ENCODE assay signal across 8 cellular contexts in the genomic region with DNA sequence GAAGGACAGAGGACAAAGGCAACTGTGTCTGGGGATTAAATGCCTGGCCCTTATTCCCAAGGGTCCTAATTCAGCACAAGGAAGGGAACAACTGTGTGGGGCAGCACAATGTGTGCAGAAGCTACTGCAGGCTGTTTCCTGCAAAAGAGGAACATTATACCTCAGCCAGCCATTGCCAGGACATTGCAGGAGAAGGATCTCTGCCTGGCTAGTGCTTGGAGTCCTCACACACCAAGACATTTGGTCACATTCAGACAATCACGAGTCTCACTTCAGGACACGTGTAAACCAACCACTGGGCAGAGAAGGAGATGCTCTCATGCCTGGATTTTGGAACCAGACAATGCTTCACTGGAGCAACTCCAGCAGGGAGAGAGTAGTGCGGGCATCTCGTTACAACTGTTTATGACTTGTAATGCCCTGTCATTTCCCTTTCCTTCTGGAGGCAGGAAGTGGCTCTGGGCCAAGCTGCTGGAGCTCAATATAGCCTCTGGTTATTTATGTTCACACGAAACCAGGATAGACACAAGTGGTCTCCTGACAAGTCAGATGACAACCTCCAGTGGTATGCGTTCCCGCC. TPM values are rescaled to one million over a fixed set of nuclear protein-coding genes. Genes with fewer than 3 reads are reported as not detected.
DNase-seq lines count a peak whose midpoint lies in the region; ATAC-seq, FAIRE-seq and TF ChIP-seq lines count a peak whose summit lies in the region.

No MANE protein-coding gene starts in this region.

- intact Hi-C loops in CD8-positive, alpha-beta T cell (cut with DNase I, micrococcal nuclease): no loop called here

- TF ChIP-seq CTCF in keratinocyte (optimal IDR thresholded peaks at IDR 0.05 in 1 of 3, IDR thresholded peaks at IDR 0.05 in 1 of 3, conservative IDR thresholded peaks at IDR 0.05 in 1 of 3; ENCODE audit: extremely low read depth in 1 of 3, insufficient read depth in 2 of 3, low read length in 3 of 3): no peak
- TF ChIP-seq CTCF in CD8-positive, alpha-beta T cell (IDR thresholded peaks at IDR 0.05): no peak

- H3K79me2 ChIP-seq in keratinocyte (ENCODE audit: control insufficient read depth, insufficient read depth, low read length): no peaks in the 10 kb centered on the region

- H3K27ac Mint-ChIP-seq in CD8-positive, alpha-beta T cell: no peak overlapping the region

- peak overlapping the region; percentile 61 for H3K4me2 ChIP-seq in keratinocyte (ENCODE audit: control insufficient read depth, extremely low read depth, insufficient read depth, low read depth, low read length)

- peak overlapping the region; percentile 80 for H2AFZ ChIP-seq in keratinocyte (ENCODE audit: control insufficient read depth, low read length)

- peak overlapping the region; percentile 33 for H3K9ac ChIP-seq in keratinocyte (ENCODE audit: control insufficient read depth, extremely low read depth, insufficient read depth, low read length)

- peaks cover 13% of the 10 kb centered on the region for H3K27me3 Mint-ChIP-seq in CD8-positive, alpha-beta T cell (ENCODE audit: low read depth)

- no peaks in the 10 kb centered on the region for H3K9me1 ChIP-seq in keratinocyte (ENCODE audit: control insufficient read depth, extremely low read depth, insufficient read depth, low read length)

- H3K36me3 ChIP-seq in keratinocyte (ENCODE audit: control insufficient read depth in 2 of 2, extremely low read depth in 1 of 2, insufficient read depth in 2 of 2, low read length in 2 of 2): no peaks in the 10 kb centered on the region
- no peaks in the 10 kb centered on the region for H3K36me3 ChIP-seq in CD8-positive, alpha-beta T cell (ENCODE audit: insufficient read depth, low read length)

- POLR2A ChIA-PET in CD8-positive, alpha-beta T cell (lab: Charles Lee): no interaction called here

- H3K36me3 Mint-ChIP-seq in CD8-positive, alpha-beta T cell: no peaks in the 10 kb centered on the region

- no peaks in the 10 kb centered on the region for H4K20me1 ChIP-seq in keratinocyte (ENCODE audit: control insufficient read depth, extremely low read depth, insufficient read depth, low read length)

- peak overlapping the region; percentile 85 for H3K27ac ChIP-seq in keratinocyte (ENCODE audit: control insufficient read depth, insufficient read depth, low read length)
- H3K27ac ChIP-seq in CD8-positive, alpha-beta T cell (ENCODE audit: low read depth, low read length): no peak overlapping the region

- CTCF ChIA-PET in CD8-positive, alpha-beta T cell (lab: Charles Lee): no interaction called here

- dilution Hi-C loops in keratinocyte (cut with MboI; ENCODE audit: extremely low pct_ligation_motif_present, low sequenced_read_pairs): no loop called here

- peak; percentile 91 for FAIRE-seq in HTR-8/SVneo (lab: Jason Lieb, UNC)
- FAIRE-seq in keratinocyte (lab: Jason Lieb, UNC): peak; percentile 93

- no peaks in the 10 kb centered on the region for H3K4me1 Mint-ChIP-seq in CD8-positive, alpha-beta T cell (ENCODE audit: low read depth)

- H3K4me3 Mint-ChIP-seq in CD8-positive, alpha-beta T cell: no peak overlapping the region

- H3K9me3 Mint-ChIP-seq in CD8-positive, alpha-beta T cell: no peaks in the 10 kb centered on the region

- ATAC-seq in GM21529 (IDR thresholded peaks at IDR 0.05; ENCODE audit: unreplicated experiment): no peak
- no peak for ATAC-seq in CD8-positive, alpha-beta T cell

- H3K27me3 ChIP-seq in keratinocyte (ENCODE audit: control insufficient read depth, extremely low read depth, insufficient read depth, low read length): no peaks in the 10 kb centered on the region
- no peaks in the 10 kb centered on the region for H3K27me3 ChIP-seq in CD8-positive, alpha-beta T cell (ENCODE audit: insufficient read depth, low read length)

- DNase-seq in Daoy (ENCODE audit: low read depth) (peak; percentile 90), HTR-8/SVneo (ENCODE audit: insufficient read length, low spot score) (peak; percentile 79), UCSD-AML1 (lab: John Stamatoyannopoulos, UW; ENCODE audit: unreplicated experiment) (peak; percentile 83), keratinocyte (ENCODE audit: low read depth, low spot score) (peak; percentile 93), NCI-H82 treated with DMSO at 0.1 percent for 48 hours (lab: John Stamatoyannopoulos, UW; ENCODE audit: unreplicated experiment) (no peak)
- no peak for DNase-seq in CD8-positive, alpha-beta T cell
- DNase-seq in activated T-cell treated with anti-CD3 and anti-CD28 coated beads, Interleukin-2, amount 50 U/mL, for 1 hour: no peak

- H3K9me3 ChIP-seq in keratinocyte (ENCODE audit: control insufficient read depth, low read depth, low read length): no peaks in the 10 kb centered on the region
- H3K9me3 ChIP-seq in CD8-positive, alpha-beta T cell (ENCODE audit: low read length): no peaks in the 10 kb centered on the region

- peaks cover 33% of the 10 kb centered on the region for H3K4me1 ChIP-seq in keratinocyte (ENCODE audit: control insufficient read depth, extremely low read depth, insufficient read depth, low read length)
- H3K4me1 ChIP-seq in CD8-positive, alpha-beta T cell (ENCODE audit: insufficient read depth, low read length): no peaks in the 10 kb centered on the region

- H3K4me3 ChIP-seq in keratinocyte (ENCODE audit: control insufficient read depth in 2 of 3, extremely low read depth in 1 of 3, insufficient read depth in 2 of 3, low read depth in 1 of 3, low read length in 3 of 3): no peak overlapping the region
- no peak overlapping the region for H3K4me3 ChIP-seq in CD8-positive, alpha-beta T cell (ENCODE audit: low read depth, low read length)

RNA-seq across cellular contexts. Expression of a gene that starts 23.9 kb away (rescaled TPM):
- total RNA-seq in Daoy (2014; rRNA removed; shearing (Covaris generic)): 3.8 and 4.0 TPM in 2 replicates
- 11.1 to 14.0 TPM (median 13.9 TPM) in 3 replicates for polyA plus RNA-seq in keratinocyte
- polyA plus RNA-seq in keratinocyte (2011; ENCODE audit: low read depth): 2.5 TPM
- polyA plus RNA-seq in keratinocyte (2011; cell fraction: cytosol; rRNA removed): 4.6 and 6.9 TPM in 2 replicates
- 24.8 and 26.0 TPM in 2 replicates for polyA plus RNA-seq in keratinocyte (2011; cell fraction: nucleus; rRNA removed)
- polyA plus RNA-seq in keratinocyte (2012; ENCODE audit: low replicate concordance): 3.4 and 5.8 TPM in 2 replicates
- polyA minus RNA-seq in keratinocyte: 15.1 to 29.5 TPM (median 27.5 TPM) in 3 replicates
- polyA minus RNA-seq in keratinocyte (2011; cell fraction: cytosol; rRNA and poly(A)+ RNA removed): 7.3 TPM
- 26.7 and 60.2 TPM in 2 replicates for polyA minus RNA-seq in keratinocyte (2011; cell fraction: nucleus; rRNA and poly(A)+ RNA removed)
- not detected for total RNA-seq in CD8-positive, alpha-beta T cell

Comparison
In these comparisons a context has a peak if more than half of its experiments do, and no peak if none do; other contexts are left out.
1. DNase-seq: peak in Daoy (single experiment), HTR-8/SVneo (single experiment), UCSD-AML1 (single experiment) and keratinocyte (single experiment); none in CD8-positive, alpha-beta T cell (0 of 7), activated T-cell treated with anti-CD3 and anti-CD28 coated beads, Interleukin-2, amount 50 U/mL, for 1 hour (single experiment) and NCI-H82 treated with DMSO at 0.1 percent for 48 hours (single experiment).